Comparison of ENCODE assay signal across 18 cellular contexts in genomic region chr7:141490474-141490873, GRCh38.
"Had no signal": no experiment of that assay in that cellular context is flagged by ENCODE, and none has a peak within 500 bp of the region (broad histone marks: within the 10 kb centered on the region; RNA-seq: fewer than 3 reads in every experiment).

No MANE protein-coding gene starts in this region.

- H3K4me1 ChIP-seq: foreskin keratinocyte, right lobe of liver, testis, tibial nerve had no signal

- H3K36me3 ChIP-seq: neutrophil, right lobe of liver, tibial nerve had no signal

- H3K9me3 ChIP-seq: neutrophil, psoas muscle, right lobe of liver, testis, tibial nerve had no signal

- H3K27ac ChIP-seq: coronary artery, foreskin keratinocyte, neutrophil, psoas muscle, right lobe of liver, testis, tibial nerve had no signal

- DNase-seq: effector CD4-positive, alpha-beta T cell; endodermal cell; erythroblast; foreskin keratinocyte; islet precursor cell; mammary epithelial cell; naive thymus-derived CD4-positive, alpha-beta T cell; nephron progenitor cell; psoas muscle; retina; right lobe of liver; stimulated activated CD4-positive, alpha-beta T cell treated with anti-CD3 and anti-CD28 coated beads, Interleukin-4, amount 100 ng/mL, for 24 hours; stimulated activated naive B cell treated with anti-CD40 and anti-IgM and Interleukin-4, amounts not matched to agents 10 μg/mL and 1 μg/mL and 100 μg/mL, for 72 hours; stimulated activated naive CD8-positive, alpha-beta T cell treated with anti-CD3 and anti-CD28 coated beads, Interleukin-15, amount 100 ng/mL, for 72 hours; testis had no signal

- H3K27me3 ChIP-seq: foreskin keratinocyte, right lobe of liver, testis, tibial nerve had no signal

- H3K4me3 ChIP-seq: coronary artery, psoas muscle, right lobe of liver, testis, tibial nerve had no signal
